Comparison of ENCODE assay signal across 17 cellular contexts in genomic region chr1:212039622-212040021, GRCh38.
"Had no signal": no experiment of that assay in that cellular context is flagged by ENCODE, and none has a peak within 500 bp of the region (broad histone marks: within the 10 kb centered on the region; RNA-seq: fewer than 3 reads in every experiment).

No MANE protein-coding gene starts in this region.

- H3K27ac Mint-ChIP-seq: activated naive CD8-positive, alpha-beta T cell treated with anti-CD3 and anti-CD28 coated beads, Interleukin-2, amount 10 ng/mL, durations not matched to agents 7 days and 5 days; activated T-helper 1 cell treated with anti-CD3 and anti-CD28 coated beads, Interleukin-12 subunit alpha, Interleukin-12 subunit beta, Interleukin-2, Interleukin-4 antibody, amounts not matched to agents 30 ng/mL and 10 ng/mL and 1 ng/mL, durations not matched to agents 14 hours and 24 hours and 36 hours; brain; dendritic cell treated with granulocyte-macrophage colony-stimulating factor and Interleukin-4, amounts not matched to agents 40 ng/mL and 50 ng/mL, for 4 days; stimulated activated naive CD8-positive, alpha-beta T cell treated with anti-CD3 and anti-CD28 coated beads, Interleukin-15, amount 100 ng/mL, for 72 hours had no signal

- H3K9me3 Mint-ChIP-seq: activated naive CD8-positive, alpha-beta T cell treated with anti-CD3 and anti-CD28 coated beads, Interleukin-2, amount 10 ng/mL, durations not matched to agents 7 days and 5 days; activated T-helper 1 cell treated with anti-CD3 and anti-CD28 coated beads, Interleukin-12 subunit alpha, Interleukin-12 subunit beta, Interleukin-2, Interleukin-4 antibody, amounts not matched to agents 30 ng/mL and 10 ng/mL and 1 ng/mL, durations not matched to agents 14 hours and 24 hours and 36 hours; dendritic cell treated with granulocyte-macrophage colony-stimulating factor and Interleukin-4, amounts not matched to agents 40 ng/mL and 50 ng/mL, for 4 days; stimulated activated naive CD8-positive, alpha-beta T cell treated with anti-CD3 and anti-CD28 coated beads, Interleukin-15, amount 100 ng/mL, for 72 hours had no signal

- H3K36me3 Mint-ChIP-seq: brain had no signal

- H3K9me3 ChIP-seq: gastroesophageal sphincter, heart right ventricle, lower lobe of right lung, ovary, sigmoid colon, spleen, thoracic aorta, upper lobe of right lung had no signal

- H3K27ac ChIP-seq: gastroesophageal sphincter, heart right ventricle, lower lobe of right lung, ovary, sigmoid colon, spleen, thoracic aorta, upper lobe of right lung had no signal

- ATAC-seq: gastroesophageal sphincter; heart right ventricle; left colon; lower lobe of right lung; stimulated activated naive CD8-positive, alpha-beta T cell treated with anti-CD3 and anti-CD28 coated beads, Interleukin-15, amount 100 ng/mL, for 72 hours; upper lobe of right lung had no signal

- H3K27me3 ChIP-seq: heart right ventricle, ovary, sigmoid colon, spleen, upper lobe of right lung had no signal

- H3K27me3 Mint-ChIP-seq: activated naive CD8-positive, alpha-beta T cell treated with anti-CD3 and anti-CD28 coated beads, Interleukin-2, amount 10 ng/mL, durations not matched to agents 7 days and 5 days; dendritic cell treated with granulocyte-macrophage colony-stimulating factor and Interleukin-4, amounts not matched to agents 40 ng/mL and 50 ng/mL, for 4 days; stimulated activated naive CD8-positive, alpha-beta T cell treated with anti-CD3 and anti-CD28 coated beads, Interleukin-15, amount 100 ng/mL, for 72 hours had no signal

- H3K36me3 ChIP-seq: gastroesophageal sphincter, lower lobe of right lung, ovary, sigmoid colon, spleen, thoracic aorta, upper lobe of right lung had no signal

- DNase-seq: activated CD4-positive, alpha-beta T cell treated with anti-CD3 and anti-CD28 coated beads, Interleukin-2, amount 50 U/mL, for 1 hour; activated CD4-positive, CD25-positive, alpha-beta regulatory T cell; activated CD8-positive, alpha-beta memory T cell treated with anti-CD3 and anti-CD28 coated beads for 24 hours; activated naive CD8-positive, alpha-beta T cell treated with anti-CD3 and anti-CD28 coated beads, Interleukin-2, amount 10 ng/mL, durations not matched to agents 7 days and 5 days; heart right ventricle; left colon; lower lobe of right lung; ovary; sigmoid colon; spleen; stimulated activated naive CD8-positive, alpha-beta T cell treated with anti-CD3 and anti-CD28 coated beads, Interleukin-15, amount 100 ng/mL, for 72 hours; upper lobe of right lung had no signal

- H3K4me3 ChIP-seq: gastroesophageal sphincter, heart right ventricle, lower lobe of right lung, ovary, sigmoid colon, spleen, thoracic aorta, upper lobe of right lung had no signal

- H3K4me3 Mint-ChIP-seq: dendritic cell treated with granulocyte-macrophage colony-stimulating factor and Interleukin-4, amounts not matched to agents 40 ng/mL and 50 ng/mL, for 4 days had no signal
